1 cellular context compared by ENCODE assay signal in genomic region chr1:183945432-183946308, GRCh38.
TF ChIP-seq lines count a peak whose summit lies in the region.

No MANE protein-coding gene starts in this region.

TF ChIP-seq in K562, 482 proteins besides CTCF, POLR2A, EP300 and RAD21 (continued from another document):
- TF ChIP-seq ELF2 (CRISPR knock-in tag; IDR thresholded peaks at IDR 0.05) (no peak), ZBTB34 (CRISPR knock-in tag; IDR thresholded peaks at IDR 0.05) (no peak), ZNF277 (CRISPR knock-in tag; IDR thresholded peaks at IDR 0.05; ENCODE audit: borderline replicate concordance) (no peak), MCM7 (IDR thresholded peaks at IDR 0.05) (no peak), SPI1 (IDR thresholded peaks at IDR 0.05; ENCODE audit: borderline replicate concordance, low read depth, low read length) (peak; percentile 39; the same call in 1 of the 2 replicates), ZNF263 (CRISPR knock-in tag; IDR thresholded peaks at IDR 0.05; ENCODE audit: borderline replicate concordance) (no peak), GABPA (tag; conservative IDR thresholded peaks at IDR 0.05; ENCODE audit: low read depth) (no peak), ELF1 (tag; IDR thresholded peaks at IDR 0.05) (no peak), ZNF184 (CRISPR knock-in tag; IDR thresholded peaks at IDR 0.05) (no peak), HNRNPK (IDR thresholded peaks at IDR 0.05; ENCODE audit: low read depth, low read length, poor library complexity, severe bottlenecking) (no peak), E2F4 (CRISPR knock-in tag; IDR thresholded peaks at IDR 0.05; ENCODE audit: low read depth) (no peak)
